Comparison of ENCODE assay signal across 16 cellular contexts in the genomic region with DNA sequence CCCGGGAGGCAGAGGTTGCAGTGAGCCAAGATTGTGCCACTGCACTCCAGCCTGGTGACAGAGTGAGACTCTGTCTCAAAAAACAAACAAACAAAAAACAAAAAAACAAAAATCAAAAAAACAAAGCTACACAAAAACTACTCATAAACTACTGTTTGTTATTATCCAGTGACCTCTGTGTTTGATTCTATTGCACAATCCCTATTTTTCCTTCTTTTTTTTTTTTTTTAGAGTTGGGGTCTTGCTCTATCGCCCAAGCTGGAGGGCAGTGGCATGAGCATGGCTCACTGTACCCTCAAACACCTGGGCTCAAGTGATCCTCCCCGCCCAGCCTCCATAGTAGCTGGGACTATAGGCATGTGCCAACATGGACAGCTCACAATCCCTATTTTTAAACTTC.
"Had no signal": no experiment of that assay in that cellular context is flagged by ENCODE, and none has a peak within 500 bp of the region (broad histone marks: within the 10 kb centered on the region; RNA-seq: fewer than 3 reads in every experiment).

No MANE protein-coding gene starts in this region.

- ATAC-seq: effector memory CD8-positive, alpha-beta T cell; foreskin keratinocyte; left cardiac atrium; lower lobe of right lung; naive thymus-derived CD4-positive, alpha-beta T cell had no signal

- H3K27me3 ChIP-seq: foreskin keratinocyte, hepatocyte, neutrophil, ovary, right atrium auricular region, stomach had no signal

- H3K4me3 ChIP-seq: hepatocyte, left ventricle myocardium inferior, lower lobe of right lung, ovary, right atrium auricular region, stomach had no signal

- H2AFZ ChIP-seq: hepatocyte had no signal

- H3K9me3 Mint-ChIP-seq: effector memory CD8-positive, alpha-beta T cell had no signal

- H3K27ac Mint-ChIP-seq: dendritic cell treated with granulocyte-macrophage colony-stimulating factor and Interleukin-4, amounts not matched to agents 40 ng/mL and 50 ng/mL, for 4 days; effector memory CD8-positive, alpha-beta T cell; naive thymus-derived CD4-positive, alpha-beta T cell had no signal

- DNase-seq: effector memory CD8-positive, alpha-beta T cell; erythroblast; foreskin keratinocyte; kidney; left cardiac atrium; left ventricle myocardium inferior; lower lobe of right lung; naive thymus-derived CD4-positive, alpha-beta T cell; ovary; stimulated activated CD4-positive, alpha-beta T cell treated with anti-CD3 and anti-CD28 coated beads, Interleukin-12 subunit alpha, Interleukin-12 subunit beta, amount 100 ng/mL, for 4 hours; stimulated activated naive CD4-positive, alpha-beta T cell; stomach had no signal

- H3K36me3 ChIP-seq: left ventricle myocardium inferior, lower lobe of right lung, neutrophil, ovary, right atrium auricular region, stomach had no signal

- H3K4me3 Mint-ChIP-seq: dendritic cell treated with granulocyte-macrophage colony-stimulating factor and Interleukin-4, amounts not matched to agents 40 ng/mL and 50 ng/mL, for 4 days; effector memory CD8-positive, alpha-beta T cell; naive thymus-derived CD4-positive, alpha-beta T cell had no signal

- H3K27ac ChIP-seq: foreskin keratinocyte, left ventricle myocardium inferior, lower lobe of right lung, neutrophil, ovary, right atrium auricular region, stomach had no signal

- H3K9me3 ChIP-seq: left ventricle myocardium inferior, lower lobe of right lung, neutrophil, ovary, right atrium auricular region, stomach had no signal

- H3K4me2 ChIP-seq: hepatocyte had no signal

- H3K27me3 Mint-ChIP-seq: dendritic cell treated with granulocyte-macrophage colony-stimulating factor and Interleukin-4, amounts not matched to agents 40 ng/mL and 50 ng/mL, for 4 days; effector memory CD8-positive, alpha-beta T cell; naive thymus-derived CD4-positive, alpha-beta T cell had no signal
